25 cellular contexts compared by ENCODE assay signal in genomic region chr13:50348402-50348801, GRCh38.
DNase-seq lines count a peak whose midpoint lies in the region; ATAC-seq lines count a peak whose summit lies in the region.
"Had no signal": no experiment of that assay in that cellular context is flagged by ENCODE, and none has a peak within 500 bp of the region (broad histone marks: within the 10 kb centered on the region; RNA-seq: fewer than 3 reads in every experiment).

No MANE protein-coding gene starts in this region.

- peak overlapping the region; percentile 11 for H3K27ac Mint-ChIP-seq in stimulated activated memory B cell treated with anti-CD40 and anti-IgM and Interleukin-4, amounts not matched to agents 10 μg/mL and 1 μg/mL and 100 μg/mL, for 72 hours
- H3K27ac Mint-ChIP-seq: CD14-positive monocyte; CD4-positive, alpha-beta memory T cell; CD4-positive, CD25-positive, alpha-beta regulatory T cell had no signal

- no peaks in the 10 kb centered on the region for H3K36me3 Mint-ChIP-seq in stimulated activated memory B cell treated with anti-CD40 and anti-IgM and Interleukin-4, amounts not matched to agents 10 μg/mL and 1 μg/mL and 100 μg/mL, for 72 hours
- H3K36me3 Mint-ChIP-seq: CD14-positive monocyte had no signal

- no peaks in the 10 kb centered on the region for H3K9me3 ChIP-seq in aorta (ENCODE audit: control insufficient read depth, low read length)
- H3K9me3 ChIP-seq: BE2C, BLaER1 had no signal

- H3K27me3 ChIP-seq in aorta (ENCODE audit: control insufficient read depth in 1 of 2, insufficient read depth in 2 of 2, low read length in 1 of 2) = no peaks in the 10 kb centered on the region
- H3K27me3 ChIP-seq: BE2C, BLaER1 had no signal

- no peaks in the 10 kb centered on the region for H3K9me3 Mint-ChIP-seq in stimulated activated memory B cell treated with anti-CD40 and anti-IgM and Interleukin-4, amounts not matched to agents 10 μg/mL and 1 μg/mL and 100 μg/mL, for 72 hours
- H3K9me3 Mint-ChIP-seq: CD4-positive, alpha-beta memory T cell; CD8-positive, alpha-beta memory T cell had no signal

- no peaks in the 10 kb centered on the region for H3K4me1 ChIP-seq in aorta (ENCODE audit: control insufficient read depth in 1 of 2, insufficient read depth in 2 of 2, low read length in 2 of 2)
- H3K4me1 ChIP-seq: BE2C had no signal

- 94 to 96% methylated on average over 4 of the region's 4 CpGs for WGBS in aorta, 2 donors

- peaks cover 7% of the 10 kb centered on the region for H3K4me1 Mint-ChIP-seq in stimulated activated memory B cell treated with anti-CD40 and anti-IgM and Interleukin-4, amounts not matched to agents 10 μg/mL and 1 μg/mL and 100 μg/mL, for 72 hours

- no peak overlapping the region for H3K4me3 Mint-ChIP-seq in stimulated activated memory B cell treated with anti-CD40 and anti-IgM and Interleukin-4, amounts not matched to agents 10 μg/mL and 1 μg/mL and 100 μg/mL, for 72 hours
- H3K4me3 Mint-ChIP-seq: CD14-positive monocyte; CD4-positive, alpha-beta memory T cell; CD4-positive, CD25-positive, alpha-beta regulatory T cell; CD8-positive, alpha-beta memory T cell had no signal

- ATAC-seq in left lobe of liver (peak; percentile 52), aorta (ENCODE audit: low FRiP score) (no peak), HG03045 (IDR thresholded peaks at IDR 0.05; ENCODE audit: unreplicated experiment) (no peak)
- ATAC-seq in stimulated activated memory B cell treated with anti-CD40 and anti-IgM and Interleukin-4, amounts not matched to agents 10 μg/mL and 1 μg/mL and 100 μg/mL, for 72 hours = no peak
- ATAC-seq: GM12878 had no signal

- no peaks in the 10 kb centered on the region for H3K36me3 ChIP-seq in aorta (ENCODE audit: control insufficient read depth in 1 of 2, insufficient read depth in 2 of 2, low read length in 1 of 2)
- H3K36me3 ChIP-seq: BE2C, BLaER1 had no signal

- H3K4me3 ChIP-seq in aorta (ENCODE audit: low read length in 2 of 2) = no peak overlapping the region
- H3K4me3 ChIP-seq: BLaER1, GM12878 had no signal

- DNase-seq in left lobe of liver (ENCODE audit: low spot score) (no peak), mucosa of gallbladder (ENCODE audit: low spot score) (peak; percentile 54), caudate nucleus (lab: John Stamatoyannopoulos, UW) (no peak), aorta (no peak)
- DNase-seq in activated effector memory CD4-positive, alpha-beta T cell treated with Interleukin-2 at 50 U/mL for 16 hours = no peak
- DNase-seq: 8988T; ACHN; BE2C; C1 segment of cervical spinal cord; CD4-positive, alpha-beta memory T cell; CD4-positive, CD25-positive, alpha-beta regulatory T cell; CD8-positive, alpha-beta memory T cell; COR-L47; DMS 273 treated with DMSO at 0.1 percent for 48 hours; DMS153; DMS53; DMS79; DND-41; EL; GDM1 had no signal

- H3K27me3 Mint-ChIP-seq in stimulated activated memory B cell treated with anti-CD40 and anti-IgM and Interleukin-4, amounts not matched to agents 10 μg/mL and 1 μg/mL and 100 μg/mL, for 72 hours = peaks cover 16% of the 10 kb centered on the region

- H3K27ac ChIP-seq in caudate nucleus (ENCODE audit: low read depth, low read length) (no peak overlapping the region), aorta (ENCODE audit: low read depth in 1 of 2, low read length in 2 of 2) (no peak overlapping the region)
- H3K27ac ChIP-seq: BLaER1 had no signal

- intact Hi-C loops in aorta (cut with DNase I) = no loop called here
